Comparison of ENCODE assay signal across 19 cellular contexts in the genomic region with DNA sequence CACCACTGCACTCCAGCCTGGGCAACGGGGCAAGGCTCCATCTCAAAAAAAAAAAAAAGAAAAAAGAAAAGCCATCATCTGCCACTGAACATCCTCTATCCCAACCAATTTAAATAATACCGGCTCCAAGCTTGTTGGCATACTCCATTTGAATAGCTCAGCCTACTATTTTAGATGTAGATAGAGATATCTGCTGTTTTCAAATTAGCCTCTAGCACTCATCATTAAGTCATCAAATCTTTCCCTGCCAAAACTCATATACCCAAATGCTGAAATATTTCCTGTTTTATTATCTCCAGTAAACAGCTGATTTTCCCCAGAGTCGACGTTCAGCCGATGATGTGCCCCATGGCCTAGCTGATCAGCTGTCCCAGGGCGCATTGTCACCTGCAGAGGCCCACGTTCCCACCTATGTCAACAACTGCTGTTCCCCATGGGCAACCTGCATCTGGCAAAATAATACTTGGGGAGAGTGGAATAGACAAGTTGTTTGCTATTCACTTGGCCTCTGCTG.
"Had no signal": no experiment of that assay in that cellular context is flagged by ENCODE, and none has a peak within 500 bp of the region (broad histone marks: within the 10 kb centered on the region; RNA-seq: fewer than 3 reads in every experiment).

No MANE protein-coding gene starts in this region.

- ATAC-seq: activated CD4-positive, CD25-positive, alpha-beta regulatory T cell treated with anti-CD3 and anti-CD28 coated beads, Interleukin-2, amount 50 U/mL, for 24 hours; activated naive CD8-positive, alpha-beta T cell treated with anti-CD3 and anti-CD28 coated beads, Interleukin-2, amount 50 U/mL, for 24 hours; activated T-cell treated with anti-CD3 and anti-CD28 coated beads, Interleukin-2, amount 50 U/mL, for 72 hours; left cardiac atrium; natural killer cell treated with Interleukin-12 subunit alpha and Interleukin-12 subunit beta and Interleukin-15 and Interleukin-18, amount 100 ng/mL, for 72 hours had no signal

- DNase-seq: activated CD4-positive, alpha-beta memory T cell treated with anti-CD3 and anti-CD28 coated beads, Interleukin-2, amount 10 ng/mL, durations not matched to agents 7 days and 5 days; activated CD4-positive, alpha-beta T cell treated with anti-CD3 and anti-CD28 coated beads, Interleukin-2, amount 10 ng/mL, durations not matched to agents 24 days and 14 days; activated effector memory CD4-positive, alpha-beta T cell treated with Interleukin-2 at 50 U/mL for 16 hours; activated naive CD4-positive, alpha-beta T cell treated with anti-CD3 and anti-CD28 coated beads for 36 hours; activated naive CD8-positive, alpha-beta T cell treated with anti-CD3 and anti-CD28 coated beads, Interleukin-2, amount 50 U/mL, for 24 hours; activated T-cell treated with anti-CD3 and anti-CD28 coated beads, Interleukin-2, amount 50 U/mL, for 72 hours; anterior cingulate cortex; effector CD8-positive, alpha-beta T cell; erythroblast; foreskin melanocyte; hypothalamus; left cardiac atrium; retina; sigmoid colon; stimulated activated CD4-positive, alpha-beta T cell treated with anti-CD3 and anti-CD28 coated beads, Interleukin-4, amount 100 ng/mL, for 1 hour; stimulated activated naive CD4-positive, alpha-beta T cell; T-helper 2 cell had no signal
